ENCODE assay signal across 20 cellular contexts in genomic region chr6:36235309-36235708, GRCh38. TPM values are rescaled to one million over a fixed set of nuclear protein-coding genes. Genes with fewer than 3 reads are reported as not detected.
DNase-seq lines count a peak whose midpoint lies in the region; ATAC-seq, FAIRE-seq and TF ChIP-seq lines count a peak whose summit lies in the region.
"Had no signal": no experiment of that assay in that cellular context is flagged by ENCODE, and none has a peak within 500 bp of the region (broad histone marks: within the 10 kb centered on the region; RNA-seq: fewer than 3 reads in every experiment).

No MANE protein-coding gene starts in this region.

- H3K79me2 ChIP-seq in keratinocyte (ENCODE audit: control insufficient read depth, insufficient read depth, low read length): no peaks in the 10 kb centered on the region

- no peak overlapping the region for H3K4me2 ChIP-seq in keratinocyte (ENCODE audit: control insufficient read depth, extremely low read depth, insufficient read depth, low read depth, low read length)
- H3K4me2 ChIP-seq: KMS-11 had no signal

- no peaks in the 10 kb centered on the region for H4K20me1 ChIP-seq in keratinocyte (ENCODE audit: control insufficient read depth, extremely low read depth, insufficient read depth, low read length)

- ATAC-seq in RWPE2 (ENCODE audit: low read depth): peak; percentile 19; the same call in 1 of the 3 replicates

- H2AFZ ChIP-seq in keratinocyte (ENCODE audit: control insufficient read depth, low read length): peak overlapping the region; percentile 31

- dilution Hi-C loops in keratinocyte (cut with MboI; ENCODE audit: extremely low pct_ligation_motif_present, low sequenced_read_pairs): no loop called here

- H3K27ac ChIP-seq in RWPE2 (ENCODE audit: poor library complexity, severe bottlenecking) (no peak overlapping the region), keratinocyte (ENCODE audit: control insufficient read depth, insufficient read depth, low read length) (no peak overlapping the region), small intestine (ENCODE audit: low read depth in 1 of 2, low read length in 1 of 2) (no peak overlapping the region)
- H3K27ac ChIP-seq: HL-60, KMS-11, prostate gland had no signal

- no peak overlapping the region for H3K4me3 ChIP-seq in RWPE2 (ENCODE audit: severe bottlenecking)
- H3K4me3 ChIP-seq in keratinocyte (ENCODE audit: control insufficient read depth in 2 of 3, extremely low read depth in 1 of 3, insufficient read depth in 2 of 3, low read depth in 1 of 3, low read length in 3 of 3): no peak overlapping the region
- H3K4me3 ChIP-seq in small intestine (ENCODE audit: low read depth in 1 of 2, low read length in 2 of 2): no peak overlapping the region
- H3K4me3 ChIP-seq: prostate gland had no signal

- DNase-seq in NCI-H82 (lab: John Stamatoyannopoulos, UW) (peak; percentile 29), NCI-H82 treated with DMSO at 0.1 percent for 48 hours (lab: John Stamatoyannopoulos, UW; ENCODE audit: unreplicated experiment) (no peak), RWPE2 (ENCODE audit: low spot score) (no peak), keratinocyte (ENCODE audit: low read depth, low spot score) (no peak), small intestine (peak; percentile 65), AML-193 (lab: John Stamatoyannopoulos, UW) (no peak)
- no peak for DNase-seq in stimulated activated CD4-positive, alpha-beta T cell treated with anti-CD3 and anti-CD28 coated beads, Interleukin-4, amount 100 ng/mL, for 4 hours
- no peak for DNase-seq in activated naive CD4-positive, alpha-beta T cell treated with anti-CD3 and anti-CD28 coated beads, Interleukin-2, amount 50 U/mL, for 16 hours
- DNase-seq: 8988T; activated CD4-positive, alpha-beta T cell treated with anti-CD3 and anti-CD28 coated beads for 4 hours; activated T-cell treated with anti-CD3 and anti-CD28 coated beads, Interleukin-2, amount 50 U/mL, for 24 hours; amniotic stem cell; cerebellar nuclear complex; kidney; NCI-H69 had no signal

- no peaks in the 10 kb centered on the region for H3K9me1 ChIP-seq in keratinocyte (ENCODE audit: control insufficient read depth, extremely low read depth, insufficient read depth, low read length)

- no peak overlapping the region for H3K9ac ChIP-seq in keratinocyte (ENCODE audit: control insufficient read depth, extremely low read depth, insufficient read depth, low read length)
- H3K9ac ChIP-seq: KMS-11 had no signal

- H3K4me1 ChIP-seq in RWPE2 (ENCODE audit: insufficient read depth, poor library complexity, severe bottlenecking): no peaks in the 10 kb centered on the region
- no peaks in the 10 kb centered on the region for H3K4me1 ChIP-seq in keratinocyte (ENCODE audit: control insufficient read depth, extremely low read depth, insufficient read depth, low read length)
- peaks cover 0 to 2% of the 10 kb centered on the region in 2 donors for H3K4me1 ChIP-seq in small intestine (ENCODE audit: control insufficient read depth in 2 of 2, insufficient read depth in 1 of 2, low read depth in 1 of 2, low read length in 1 of 2)
- H3K4me1 ChIP-seq: prostate gland had no signal

- no peak for TF ChIP-seq CTCF in RWPE2 (IDR thresholded peaks at IDR 0.05; ENCODE audit: poor library complexity, severe bottlenecking)
- TF ChIP-seq CTCF in keratinocyte (optimal IDR thresholded peaks at IDR 0.05 in 1 of 3, IDR thresholded peaks at IDR 0.05 in 1 of 3, conservative IDR thresholded peaks at IDR 0.05 in 1 of 3; ENCODE audit: extremely low read depth in 1 of 3, insufficient read depth in 2 of 3, low read length in 3 of 3): no peak

- H3K27me3 ChIP-seq in RWPE2 (ENCODE audit: insufficient read depth, poor library complexity, severe bottlenecking) (no peaks in the 10 kb centered on the region), keratinocyte (ENCODE audit: control insufficient read depth, extremely low read depth, insufficient read depth, low read length) (peaks cover 4% of the 10 kb centered on the region), small intestine (ENCODE audit: control insufficient read depth in 2 of 2, insufficient read depth in 2 of 2, low read length in 2 of 2) (no peaks in the 10 kb centered on the region)

- WGBS in small intestine, 3 donors: 14 to 38% (median 15%) methylated on average over 3 of the region's 3 CpGs

- H3K36me3 ChIP-seq in RWPE2 (ENCODE audit: low read depth) (peaks cover 11% of the 10 kb centered on the region; the same call in 1 of the 2 replicates), keratinocyte (ENCODE audit: control insufficient read depth in 2 of 2, extremely low read depth in 1 of 2, insufficient read depth in 2 of 2, low read length in 2 of 2) (peaks cover 0 to 8% of the 10 kb centered on the region in 2 experiments), small intestine (ENCODE audit: control insufficient read depth in 2 of 2, insufficient read depth in 2 of 2, low read length in 2 of 2) (peaks cover 9 to 11% of the 10 kb centered on the region in 2 donors)

- no peak for FAIRE-seq in keratinocyte (lab: Jason Lieb, UNC)
- FAIRE-seq in small intestine (lab: Jason Lieb, UNC): no peak
- FAIRE-seq: GM12891, kidney had no signal

- H3K9me3 ChIP-seq in RWPE2 (ENCODE audit: severe bottlenecking): no peaks in the 10 kb centered on the region
- H3K9me3 ChIP-seq in keratinocyte (ENCODE audit: control insufficient read depth, low read depth, low read length): no peaks in the 10 kb centered on the region
- H3K9me3 ChIP-seq in small intestine (ENCODE audit: control insufficient read depth, low read depth): no peaks in the 10 kb centered on the region
- H3K9me3 ChIP-seq: prostate gland had no signal

RNA-seq across cellular contexts. Expression of gene PNPLA1, which starts 34.6 kb away (rescaled TPM):
- polyA plus RNA-seq in keratinocyte (0.14 to 0.32 TPM (median 0.20 TPM) in 3 replicates), small intestine (1 to 10 TPM in 2 of 3 donors, under 1 TPM in 1; 0.55 to 2.7 (median 1.3) TPM)
- 4.5 TPM for polyA plus RNA-seq in keratinocyte (2011; ENCODE audit: low read depth)
- polyA plus RNA-seq in keratinocyte (2011; cell fraction: cytosol; rRNA removed): 0.12 and 0.29 TPM in 2 replicates
- 0.56 TPM in 2 replicates for polyA plus RNA-seq in keratinocyte (2011; cell fraction: nucleus; rRNA removed)
- polyA plus RNA-seq in keratinocyte (2012; ENCODE audit: low replicate concordance): 0.10 and 10.0 TPM in 2 replicates
- polyA minus RNA-seq in keratinocyte: 0.35 to 1.5 TPM (median 0.43 TPM) in 3 replicates
- polyA minus RNA-seq in keratinocyte (2011; cell fraction: cytosol; rRNA and poly(A)+ RNA removed): not detected
- 0.31 and 0.32 TPM in 2 replicates for polyA minus RNA-seq in keratinocyte (2011; cell fraction: nucleus; rRNA and poly(A)+ RNA removed)
- polyA plus RNA-seq: CD4-positive, CD25-positive, alpha-beta regulatory T cell had no signal

RNA-seq across cellular contexts. Expression of gene BRPF3, which starts 38.8 kb away (rescaled TPM):
- polyA plus RNA-seq in keratinocyte (3.5 to 6.0 TPM (median 4.8 TPM) in 3 replicates), small intestine (10 to 100 TPM; 12.7 to 20.6 (median 18.6) TPM)
- 4.3 TPM for polyA plus RNA-seq in keratinocyte (2011; ENCODE audit: low read depth)
- 5.1 and 5.7 TPM in 2 replicates for polyA plus RNA-seq in keratinocyte (2011; cell fraction: cytosol; rRNA removed)
- polyA plus RNA-seq in keratinocyte (2011; cell fraction: nucleus; rRNA removed): 10.7 and 11.3 TPM in 2 replicates
- polyA plus RNA-seq in keratinocyte (2012; ENCODE audit: low replicate concordance): 6.0 and 6.3 TPM in 2 replicates
- 5.3 to 17.4 TPM (median 9.7 TPM) in 3 replicates for polyA minus RNA-seq in keratinocyte
- polyA minus RNA-seq in keratinocyte (2011; cell fraction: cytosol; rRNA and poly(A)+ RNA removed): 3.1 TPM
- polyA minus RNA-seq in keratinocyte (2011; cell fraction: nucleus; rRNA and poly(A)+ RNA removed): 4.2 and 5.8 TPM in 2 replicates

Comparison
In these comparisons a context has a peak if more than half of its experiments do, and no peak if none do; other contexts are left out.
1. DNase-seq: peak in NCI-H82 (single experiment) and small intestine (single experiment); none in NCI-H82 treated with DMSO at 0.1 percent for 48 hours (single experiment), RWPE2 (single experiment), keratinocyte (single experiment), stimulated activated CD4-positive, alpha-beta T cell treated with anti-CD3 and anti-CD28 coated beads, Interleukin-4, amount 100 ng/mL, for 4 hours (0 of 2), AML-193 (0 of 2) and activated naive CD4-positive, alpha-beta T cell treated with anti-CD3 and anti-CD28 coated beads, Interleukin-2, amount 50 U/mL, for 16 hours (single experiment).